ENCODE assay signal across 28 cellular contexts in genomic region chr9:70959366-70959765, GRCh38.
"Had no signal": no experiment of that assay in that cellular context is flagged by ENCODE, and none has a peak within 500 bp of the region (broad histone marks: within the 10 kb centered on the region; RNA-seq: fewer than 3 reads in every experiment).

No MANE protein-coding gene starts in this region.

- H3K36me3 ChIP-seq: ascending aorta, cardiac muscle cell had no signal

- H3K4me3 ChIP-seq: ascending aorta, cardiac muscle cell had no signal

- ATAC-seq: activated CD8-positive, alpha-beta T cell treated with anti-CD3 and anti-CD28 coated beads for 36 hours; activated T-cell treated with anti-CD3 and anti-CD28 coated beads, Interleukin-2, amount 50 U/mL, for 72 hours; activated T-helper 17 cell treated with anti-CD3 and anti-CD28 coated beads, Interleukin-2, amount 50 U/mL, for 72 hours had no signal

- H3K9me3 ChIP-seq: ascending aorta had no signal

- DNase-seq: activated CD4-positive, alpha-beta T cell treated with anti-CD3 and anti-CD28 coated beads, Interleukin-2, amount 10 ng/mL, durations not matched to agents 24 days and 14 days; activated CD4-positive, alpha-beta T cell treated with anti-CD3 and anti-CD28 coated beads, Interleukin-2, amount 50 U/mL, for 4 hours; activated CD8-positive, alpha-beta T cell treated with anti-CD3 and anti-CD28 coated beads for 36 hours; activated gamma-delta T cell; activated naive CD4-positive, alpha-beta T cell treated with Interleukin-2 at 50 U/mL for 16 hours; activated naive CD8-positive, alpha-beta T cell treated with anti-CD3 and anti-CD28 coated beads, Interleukin-2, amount 10 ng/mL, durations not matched to agents 7 days and 5 days; activated T-cell treated with anti-CD3 and anti-CD28 coated beads, Interleukin-2, amount 50 U/mL, for 1 hour; activated T-cell treated with anti-CD3 and anti-CD28 coated beads, Interleukin-2, amount 50 U/mL, for 72 hours; amygdala; Karpas-422; KBM-7; NCI-H1105 treated with DMSO at 0.1 percent for 48 hours; NCI-H1436; NCI-H1694; NCI-H1930; NCI-H2081 treated with DMSO at 0.1 percent for 48 hours; NCI-H226; NCI-H446 treated with DMSO at 0.1 percent for 48 hours; NCI-H524; NK-92 treated with Interleukin-12 subunit alpha and Interleukin-12 subunit beta, amount 100 ng/mL, for 24 hours; Right ventricle myocardium superior; SW 1271; T1000 had no signal

- H3K27me3 ChIP-seq: ascending aorta, cardiac muscle cell had no signal

- H3K9me3 Mint-ChIP-seq: activated CD4-positive, alpha-beta T cell treated with anti-CD3 and anti-CD28 coated beads, Interleukin-2, amount 10 ng/mL, durations not matched to agents 24 days and 14 days; activated CD8-positive, alpha-beta T cell treated with anti-CD3 and anti-CD28 coated beads for 36 hours; activated naive CD4-positive, alpha-beta T cell treated with anti-CD3 and anti-CD28 coated beads, Interleukin-2, amount 50 U/mL, for 24 hours; activated naive CD8-positive, alpha-beta T cell treated with anti-CD3 and anti-CD28 coated beads, Interleukin-2, amount 10 ng/mL, durations not matched to agents 7 days and 5 days; activated T-cell treated with anti-CD3 and anti-CD28 coated beads, Interleukin-2, amount 50 U/mL, for 72 hours; activated T-helper 17 cell treated with anti-CD3 and anti-CD28 coated beads, Interleukin-2, amount 50 U/mL, for 72 hours; IgD-negative memory B cell had no signal

- H3K27ac Mint-ChIP-seq: activated CD4-positive, alpha-beta T cell treated with anti-CD3 and anti-CD28 coated beads, Interleukin-2, amount 10 ng/mL, durations not matched to agents 24 days and 14 days; activated CD8-positive, alpha-beta T cell treated with anti-CD3 and anti-CD28 coated beads for 36 hours; activated naive CD4-positive, alpha-beta T cell treated with anti-CD3 and anti-CD28 coated beads, Interleukin-2, amount 50 U/mL, for 24 hours; activated naive CD8-positive, alpha-beta T cell treated with anti-CD3 and anti-CD28 coated beads, Interleukin-2, amount 10 ng/mL, durations not matched to agents 7 days and 5 days; activated T-cell treated with anti-CD3 and anti-CD28 coated beads, Interleukin-2, amount 50 U/mL, for 72 hours; activated T-helper 17 cell treated with anti-CD3 and anti-CD28 coated beads, Interleukin-2, amount 50 U/mL, for 72 hours; IgD-negative memory B cell had no signal

- H3K4me3 Mint-ChIP-seq: activated CD4-positive, alpha-beta T cell treated with anti-CD3 and anti-CD28 coated beads, Interleukin-2, amount 10 ng/mL, durations not matched to agents 24 days and 14 days; activated CD8-positive, alpha-beta T cell treated with anti-CD3 and anti-CD28 coated beads for 36 hours; activated naive CD4-positive, alpha-beta T cell treated with anti-CD3 and anti-CD28 coated beads, Interleukin-2, amount 50 U/mL, for 24 hours; activated naive CD8-positive, alpha-beta T cell treated with anti-CD3 and anti-CD28 coated beads, Interleukin-2, amount 10 ng/mL, durations not matched to agents 7 days and 5 days; activated T-cell treated with anti-CD3 and anti-CD28 coated beads, Interleukin-2, amount 50 U/mL, for 72 hours; activated T-helper 17 cell treated with anti-CD3 and anti-CD28 coated beads, Interleukin-2, amount 50 U/mL, for 72 hours; IgD-negative memory B cell had no signal

- H3K27me3 Mint-ChIP-seq: activated CD4-positive, alpha-beta T cell treated with anti-CD3 and anti-CD28 coated beads, Interleukin-2, amount 10 ng/mL, durations not matched to agents 24 days and 14 days; activated CD8-positive, alpha-beta T cell treated with anti-CD3 and anti-CD28 coated beads for 36 hours; activated T-helper 17 cell treated with anti-CD3 and anti-CD28 coated beads, Interleukin-2, amount 50 U/mL, for 72 hours; IgD-negative memory B cell had no signal

- H3K36me3 Mint-ChIP-seq: activated naive CD4-positive, alpha-beta T cell treated with anti-CD3 and anti-CD28 coated beads, Interleukin-2, amount 50 U/mL, for 24 hours; activated naive CD8-positive, alpha-beta T cell treated with anti-CD3 and anti-CD28 coated beads, Interleukin-2, amount 10 ng/mL, durations not matched to agents 7 days and 5 days; IgD-negative memory B cell had no signal

- H3K4me1 Mint-ChIP-seq: activated CD4-positive, alpha-beta T cell treated with anti-CD3 and anti-CD28 coated beads, Interleukin-2, amount 10 ng/mL, durations not matched to agents 24 days and 14 days; activated naive CD4-positive, alpha-beta T cell treated with anti-CD3 and anti-CD28 coated beads, Interleukin-2, amount 50 U/mL, for 24 hours; activated naive CD8-positive, alpha-beta T cell treated with anti-CD3 and anti-CD28 coated beads, Interleukin-2, amount 10 ng/mL, durations not matched to agents 7 days and 5 days; activated T-helper 17 cell treated with anti-CD3 and anti-CD28 coated beads, Interleukin-2, amount 50 U/mL, for 72 hours; IgD-negative memory B cell had no signal

- H3K27ac ChIP-seq: ascending aorta, cardiac muscle cell had no signal
